In genomic region chr5:45038366-45038987, GRCh38 we compare ENCODE assay signal across 8 cellular contexts.
DNase-seq lines count a peak whose midpoint lies in the region; ATAC-seq and TF ChIP-seq lines count a peak whose summit lies in the region.

No MANE protein-coding gene starts in this region.

- DNase-seq in G401 (ENCODE audit: low spot score), result peak; percentile 78
- peak; percentile 74 to 87 for DNase-seq in Kasumi-1 (lab: John Stamatoyannopoulos, UW)
- DNase-seq in RWPE1 (ENCODE audit: low spot score), result peak; percentile 34
- no peak for DNase-seq in foreskin fibroblast
- peak; percentile 84 for DNase-seq in superior temporal gyrus (ENCODE audit: extremely low spot score)
- DNase-seq in activated T-cell treated with anti-CD3 and anti-CD28 coated beads, Interleukin-2, amount 50 U/mL, for 1 hour, result no peak
- no peak for DNase-seq in effector CD8-positive, alpha-beta T cell (lab: John Stamatoyannopoulos, UW)

- peak; percentile 86 for TF ChIP-seq CTCF in RWPE1 (conservative IDR thresholded peaks at IDR 0.05; ENCODE audit: low read depth)
- peak; percentile 33 for TF ChIP-seq CTCF in foreskin fibroblast (IDR thresholded peaks at IDR 0.05; ENCODE audit: low read depth, low read length)

- POLR2A ChIA-PET in RWPE1 (lab: Yijun Ruan, JAX; ENCODE audit: low non-redundant PET), result no interaction called here

- H3K27ac ChIP-seq in RWPE1, result no peak overlapping the region

- no peak overlapping the region for H3K4me3 ChIP-seq in foreskin fibroblast (ENCODE audit: low read depth in 1 of 2, low read length in 2 of 2)

- CTCF ChIA-PET in RWPE1 (lab: Yijun Ruan, JAX), result interaction anchor here (0.5 to 2.4 kb wide), 12 partner anchors 11 to 736 kb away, joined by 3 to 11 read pairs (median 3); no protein-coding TSS in a partner anchor

- in situ Hi-C loops in G401 (cut with HindIII; ENCODE audit: low sequenced_read_pairs), result no loop called here

- peak; percentile 80 for ATAC-seq in GM21576 (IDR thresholded peaks at IDR 0.05; ENCODE audit: unreplicated experiment)

Comparison
In these comparisons a context has a peak if more than half of its experiments do, and no peak if none do; other contexts are left out.
1. DNase-seq: peak in G401 (single experiment), Kasumi-1 (2 of 2), RWPE1 (single experiment) and superior temporal gyrus (single experiment); none in foreskin fibroblast (0 of 2), activated T-cell treated with anti-CD3 and anti-CD28 coated beads, Interleukin-2, amount 50 U/mL, for 1 hour (single experiment) and effector CD8-positive, alpha-beta T cell (single experiment).